ENCODE assay signal across 10 cellular contexts in genomic region chr19:8517551-8518442, GRCh38. TPM values are rescaled to one million over a fixed set of nuclear protein-coding genes. Genes with fewer than 3 reads are reported as not detected.
DNase-seq lines count a peak whose midpoint lies in the region; ATAC-seq and TF ChIP-seq lines count a peak whose summit lies in the region.
"Had no signal": no experiment of that assay in that cellular context is flagged by ENCODE, and none has a peak within 500 bp of the region (broad histone marks: within the 10 kb centered on the region; RNA-seq: fewer than 3 reads in every experiment).

No MANE protein-coding gene starts in this region.

- H3K9me3 ChIP-seq in heart right ventricle (no peaks in the 10 kb centered on the region), thymus (ENCODE audit: control insufficient read depth) (no peaks in the 10 kb centered on the region)
- H3K9me3 ChIP-seq: prostate gland had no signal

- no peak overlapping the region for H3K4me3 ChIP-seq in heart right ventricle
- no peak overlapping the region for H3K4me3 ChIP-seq in fibroblast of villous mesenchyme (ENCODE audit: low read depth, low read length)
- H3K4me3 ChIP-seq in thymus (ENCODE audit: low read length): no peak overlapping the region
- H3K4me3 ChIP-seq: PC-9, prostate gland had no signal

- H3K4me1 Mint-ChIP-seq in activated CD4-positive, alpha-beta T cell treated with anti-CD3 and anti-CD28 coated beads, Interleukin-2, amount 10 ng/mL, durations not matched to agents 7 days and 5 days: peaks cover 64% of the 10 kb centered on the region

- DNase-seq in heart right ventricle (no peak), Right ventricle myocardium superior (no peak), fibroblast of villous mesenchyme (ENCODE audit: low read depth) (peak; percentile 83), ecto neural progenitor cell (ENCODE audit: low spot score) (no peak), HuH-7.5 (ENCODE audit: low spot score) (no peak)
- peak; percentile 77 for DNase-seq in activated CD4-positive, alpha-beta T cell treated with anti-CD3 and anti-CD28 coated beads, Interleukin-2, amount 10 ng/mL, durations not matched to agents 7 days and 5 days
- DNase-seq: PC-9 had no signal

- peak overlapping the region; percentile 60 for H3K4me3 Mint-ChIP-seq in activated CD4-positive, alpha-beta T cell treated with anti-CD3 and anti-CD28 coated beads, Interleukin-2, amount 10 ng/mL, durations not matched to agents 7 days and 5 days

- H3K4me1 ChIP-seq in heart right ventricle: peaks cover 7 to 58% (median 18%) of the 10 kb centered on the region in 9 donors
- peaks cover 21% of the 10 kb centered on the region for H3K4me1 ChIP-seq in thymus (ENCODE audit: control insufficient read depth, insufficient read depth, low read length)

- H3K36me3 ChIP-seq in heart right ventricle (peaks cover 0 to 22% (median 0%) of the 10 kb centered on the region in 9 donors), thymus (ENCODE audit: control insufficient read depth, insufficient read depth) (no peaks in the 10 kb centered on the region)
- H3K36me3 ChIP-seq: prostate gland had no signal

- intact Hi-C loops in heart right ventricle (cut with DNase I) (loop anchor here in 1 of 10 donors (10.0 kb wide), 1 partner anchor 193 kb away; the partner anchor contains the start of genes NDUFA7 and RPS28), Right ventricle myocardium superior (cut with DNase I) (no loop called here)

- ATAC-seq in heart right ventricle (no peak), Right ventricle myocardium superior (ENCODE audit: poor library complexity) (no peak), GM18858 (IDR thresholded peaks at IDR 0.05; ENCODE audit: unreplicated experiment) (no peak)

- H3K9me3 Mint-ChIP-seq in activated CD4-positive, alpha-beta T cell treated with anti-CD3 and anti-CD28 coated beads, Interleukin-2, amount 10 ng/mL, durations not matched to agents 7 days and 5 days: no peaks in the 10 kb centered on the region

- CTCF ChIA-PET in activated CD4-positive, alpha-beta T cell treated with anti-CD3 and anti-CD28 coated beads, Interleukin-2, amount 10 ng/mL, durations not matched to agents 7 days and 5 days (lab: Charles Lee): interaction anchor here (0.6 to 4.6 kb wide), 4 partner anchors 9 to 102 kb away, joined by 3 to 45 read pairs (median 3); partner anchors contain the start of gene MYO1F

- H3K36me3 Mint-ChIP-seq in activated CD4-positive, alpha-beta T cell treated with anti-CD3 and anti-CD28 coated beads, Interleukin-2, amount 10 ng/mL, durations not matched to agents 7 days and 5 days (ENCODE audit: low read depth): peaks cover 40% of the 10 kb centered on the region

- 38 to 42% methylated on average over 10 of the region's 10 CpGs for WGBS in heart right ventricle, 2 donors
- 37% methylated on average over 10 of the region's 10 CpGs for WGBS in thymus

- TF ChIP-seq CTCF in heart right ventricle (IDR thresholded peaks at IDR 0.05) (no peak), fibroblast of villous mesenchyme (IDR thresholded peaks at IDR 0.05; ENCODE audit: insufficient read depth, low read depth, low read length) (no peak)

- H3K27me3 ChIP-seq in heart right ventricle (no peaks in the 10 kb centered on the region), thymus (ENCODE audit: control insufficient read depth, insufficient read depth) (no peaks in the 10 kb centered on the region)

- peak overlapping the region in 7 of 10 donors; percentile 28 to 83 (median 49) for H3K27ac ChIP-seq in heart right ventricle
- H3K27ac ChIP-seq in thymus (ENCODE audit: low read depth): peak overlapping the region; percentile 91
- H3K27ac ChIP-seq: PC-9, prostate gland had no signal

- POLR2A ChIA-PET in activated CD4-positive, alpha-beta T cell treated with anti-CD3 and anti-CD28 coated beads, Interleukin-2, amount 10 ng/mL, durations not matched to agents 7 days and 5 days (lab: Charles Lee): no interaction called here

- peak overlapping the region; percentile 97 for H3K27ac Mint-ChIP-seq in activated CD4-positive, alpha-beta T cell treated with anti-CD3 and anti-CD28 coated beads, Interleukin-2, amount 10 ng/mL, durations not matched to agents 7 days and 5 days

- H3K27me3 Mint-ChIP-seq in activated CD4-positive, alpha-beta T cell treated with anti-CD3 and anti-CD28 coated beads, Interleukin-2, amount 10 ng/mL, durations not matched to agents 7 days and 5 days: no peaks in the 10 kb centered on the region

RNA-seq across cellular contexts. Expression of gene ZNF414, which starts 3.8 kb away (rescaled TPM):
- total RNA-seq in heart right ventricle (10 to 100 TPM; 11.7 to 20.9 (median 17.1) TPM), Right ventricle myocardium superior (16.1 TPM), fibroblast of villous mesenchyme (5.2 and 6.4 TPM in 2 replicates)
- polyA plus RNA-seq in heart right ventricle (10 to 100 TPM; 19.7 to 34.3 TPM), thymus (27.6 TPM)
- total RNA-seq in activated CD4-positive, alpha-beta T cell treated with anti-CD3 and anti-CD28 coated beads, Interleukin-2, amount 10 ng/mL, durations not matched to agents 7 days and 5 days: 10 to 100 TPM; 46.8 to 47.3 TPM

RNA-seq across cellular contexts. Expression of gene PRAM1, which starts 15.4 kb away (rescaled TPM):
- 1 to 10 TPM in 2 of 10 donors, under 1 TPM in 8; 0.28 to 3.2 (median 0.52) TPM for total RNA-seq in heart right ventricle
- polyA plus RNA-seq in heart right ventricle: under 1 TPM; 0.36 to 0.66 TPM
- 0.70 TPM for total RNA-seq in Right ventricle myocardium superior
- total RNA-seq in activated CD4-positive, alpha-beta T cell treated with anti-CD3 and anti-CD28 coated beads, Interleukin-2, amount 10 ng/mL, durations not matched to agents 7 days and 5 days: 1 to 10 TPM; 3.8 to 6.7 TPM
- total RNA-seq in fibroblast of villous mesenchyme: under 0.01 TPM in 1 of 2 replicates, not detected in the other
- 7.5 TPM for polyA plus RNA-seq in thymus

RNA-seq across cellular contexts. Expression of gene MYO1F, which starts 59.4 kb away (rescaled TPM):
- total RNA-seq in heart right ventricle: 10 to 100 TPM in 2 of 10 donors, 1 to 10 TPM in 8; 2.0 to 25.7 (median 6.5) TPM
- 1 to 10 TPM; 2.6 to 7.7 TPM for polyA plus RNA-seq in heart right ventricle
- 8.4 TPM for total RNA-seq in Right ventricle myocardium superior
- 100 to 1,000 TPM; 359 to 366 TPM for total RNA-seq in activated CD4-positive, alpha-beta T cell treated with anti-CD3 and anti-CD28 coated beads, Interleukin-2, amount 10 ng/mL, durations not matched to agents 7 days and 5 days
- 0.32 and 1.3 TPM in 2 replicates for total RNA-seq in fibroblast of villous mesenchyme
- 20.8 TPM for polyA plus RNA-seq in thymus

Comparison
In these comparisons a context has a peak if more than half of its experiments do, and no peak if none do; other contexts are left out.
1. DNase-seq: peak in activated CD4-positive, alpha-beta T cell treated with anti-CD3 and anti-CD28 coated beads, Interleukin-2, amount 10 ng/mL, durations not matched to agents 7 days and 5 days (single experiment) and fibroblast of villous mesenchyme (single experiment); none in heart right ventricle (0 of 2), Right ventricle myocardium superior (single experiment), ecto neural progenitor cell (single experiment) and HuH-7.5 (single experiment).
2. RNA of gene MYO1F, which starts 59.4 kb away (total RNA-seq): 359 to 366 TPM in activated CD4-positive, alpha-beta T cell treated with anti-CD3 and anti-CD28 coated beads, Interleukin-2, amount 10 ng/mL, durations not matched to agents 7 days and 5 days; 8.4 TPM in Right ventricle myocardium superior (single experiment), 2.0 to 25.7 TPM in heart right ventricle and 0.32 to 1.3 TPM in fibroblast of villous mesenchyme; every median in the first group is over 10 times any median in the second.